In the genomic region with DNA sequence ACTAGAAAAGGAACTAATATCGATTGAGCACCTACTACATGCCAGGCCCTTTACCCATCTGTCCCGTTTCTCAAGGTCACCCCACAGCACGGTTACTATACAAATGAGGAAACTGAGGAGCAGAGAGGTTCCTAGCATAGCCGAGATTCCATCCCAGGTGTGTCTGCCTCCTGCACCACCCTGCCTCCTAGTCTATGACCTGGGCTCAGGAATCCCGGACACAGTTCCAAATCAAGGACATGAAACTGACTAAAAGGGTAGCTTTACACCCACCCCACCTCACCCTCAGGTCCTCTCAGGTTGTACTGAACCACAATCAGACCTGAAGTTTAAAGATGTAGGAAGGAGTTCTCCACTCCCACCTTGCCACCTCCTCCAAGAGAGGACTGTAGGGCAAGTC, we compare ENCODE assay signal across 2 cellular contexts.
TF ChIP-seq lines count a peak whose summit lies in the region.

No MANE protein-coding gene starts in this region.

TF ChIP-seq in A549, 52 proteins besides CTCF, POLR2A, EP300 and RAD21:
- no peak for TF ChIP-seq EHMT2 (IDR thresholded peaks at IDR 0.05; ENCODE audit: low read depth)
- TF ChIP-seq ESRRA (IDR thresholded peaks at IDR 0.05; ENCODE audit: borderline replicate concordance, low read length): no peak
- TF ChIP-seq NPAS2 (CRISPR knock-in tag; IDR thresholded peaks at IDR 0.05; ENCODE audit: borderline replicate concordance): no peak
- no peak for TF ChIP-seq BHLHE40 (IDR thresholded peaks at IDR 0.05; ENCODE audit: low read depth, low read length)
- no peak for TF ChIP-seq NR3C1 (IDR thresholded peaks at IDR 0.05)
- TF ChIP-seq HOXB5 (CRISPR knock-in tag; IDR thresholded peaks at IDR 0.05): no peak
- TF ChIP-seq RFX5 (IDR thresholded peaks at IDR 0.05): no peak
- TF ChIP-seq, protein P1, sequence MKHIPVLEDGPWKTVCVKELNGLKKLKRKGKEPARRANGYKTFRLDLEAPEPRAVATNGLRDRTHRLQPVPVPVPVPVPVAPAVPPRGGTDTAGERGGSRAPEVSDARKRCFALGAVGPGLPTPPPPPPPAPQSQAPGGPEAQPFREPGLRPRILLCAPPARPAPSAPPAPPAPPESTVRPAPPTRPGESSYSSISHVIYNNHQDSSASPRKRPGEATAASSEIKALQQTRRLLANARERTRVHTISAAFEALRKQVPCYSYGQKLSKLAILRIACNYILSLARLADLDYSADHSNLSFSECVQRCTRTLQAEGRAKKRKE (CRISPR knock-in tag; IDR thresholded peaks at IDR 0.05; ENCODE audit: low read depth): no peak
- TF ChIP-seq FOSL2 (IDR thresholded peaks at IDR 0.05): no peak
- TF ChIP-seq FOSL2 (CRISPR knock-in tag; IDR thresholded peaks at IDR 0.05): no peak
- no peak for TF ChIP-seq RNF2 (IDR thresholded peaks at IDR 0.05; ENCODE audit: borderline replicate concordance, low read depth)
- no peak for TF ChIP-seq ZFP36 (IDR thresholded peaks at IDR 0.05; ENCODE audit: borderline replicate concordance, partially characterized antibody)
- TF ChIP-seq SREBF2 (IDR thresholded peaks at IDR 0.05): no peak
- TF ChIP-seq, protein P2, sequence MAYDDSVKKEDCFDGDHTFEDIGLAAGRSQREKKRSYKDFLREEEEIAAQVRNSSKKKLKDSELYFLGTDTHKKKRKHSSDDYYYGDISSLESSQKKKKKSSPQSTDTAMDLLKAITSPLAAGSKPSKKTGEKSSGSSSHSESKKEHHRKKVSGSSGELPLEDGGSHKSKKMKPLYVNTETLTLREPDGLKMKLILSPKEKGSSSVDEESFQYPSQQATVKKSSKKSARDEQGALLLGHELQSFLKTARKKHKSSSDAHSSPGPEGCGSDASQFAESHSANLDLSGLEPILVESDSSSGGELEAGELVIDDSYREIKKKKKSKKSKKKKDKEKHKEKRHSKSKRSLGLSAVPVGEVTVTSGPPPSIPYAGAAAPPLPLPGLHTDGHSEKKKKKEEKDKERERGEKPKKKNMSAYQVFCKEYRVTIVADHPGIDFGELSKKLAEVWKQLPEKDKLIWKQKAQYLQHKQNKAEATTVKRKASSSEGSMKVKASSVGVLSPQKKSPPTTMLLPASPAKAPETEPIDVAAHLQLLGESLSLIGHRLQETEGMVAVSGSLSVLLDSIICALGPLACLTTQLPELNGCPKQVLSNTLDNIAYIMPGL (CRISPR knock-in tag; IDR thresholded peaks at IDR 0.05; ENCODE audit: borderline replicate concordance): no peak
- no peak for TF ChIP-seq CHD4 (IDR thresholded peaks at IDR 0.05; ENCODE audit: borderline replicate concordance)
- TF ChIP-seq RCOR1 (IDR thresholded peaks at IDR 0.05; ENCODE audit: low read depth, low read length): no peak
- TF ChIP-seq, protein P3, sequence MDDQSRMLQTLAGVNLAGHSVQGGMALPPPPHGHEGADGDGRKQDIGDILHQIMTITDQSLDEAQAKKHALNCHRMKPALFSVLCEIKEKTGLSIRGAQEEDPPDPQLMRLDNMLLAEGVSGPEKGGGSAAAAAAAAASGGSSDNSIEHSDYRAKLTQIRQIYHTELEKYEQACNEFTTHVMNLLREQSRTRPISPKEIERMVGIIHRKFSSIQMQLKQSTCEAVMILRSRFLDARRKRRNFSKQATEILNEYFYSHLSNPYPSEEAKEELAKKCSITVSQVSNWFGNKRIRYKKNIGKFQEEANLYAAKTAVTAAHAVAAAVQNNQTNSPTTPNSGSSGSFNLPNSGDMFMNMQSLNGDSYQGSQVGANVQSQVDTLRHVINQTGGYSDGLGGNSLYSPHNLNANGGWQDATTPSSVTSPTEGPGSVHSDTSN (IDR thresholded peaks at IDR 0.05): no peak
- TF ChIP-seq MAZ (IDR thresholded peaks at IDR 0.05; ENCODE audit: borderline replicate concordance, low read depth, low read length): no peak
- no peak for TF ChIP-seq KDM5A (IDR thresholded peaks at IDR 0.05)
- TF ChIP-seq MYC (IDR thresholded peaks at IDR 0.05; ENCODE audit: borderline replicate concordance, low read length): no peak
- no peak for TF ChIP-seq FOXS1 (CRISPR knock-in tag; IDR thresholded peaks at IDR 0.05)

TF ChIP-seq in IMR-90, 13 proteins besides CTCF, POLR2A, EP300 and RAD21:
- TF ChIP-seq RCOR1 (IDR thresholded peaks at IDR 0.05; ENCODE audit: insufficient replicate concordance, low read length) (no peak), MAFK (IDR thresholded peaks at IDR 0.05; ENCODE audit: low read depth, low read length) (no peak), NFE2L2 (IDR thresholded peaks at IDR 0.05; ENCODE audit: low read depth, low read length) (no peak), SMC3 (IDR thresholded peaks at IDR 0.05; ENCODE audit: low read depth, low read length) (no peak), CHD1 (IDR thresholded peaks at IDR 0.05; ENCODE audit: low read depth, low read length) (no peak), FOS (IDR thresholded peaks at IDR 0.05; ENCODE audit: low read depth, low read length) (no peak), MAZ (IDR thresholded peaks at IDR 0.05; ENCODE audit: borderline replicate concordance, low read depth, low read length) (no peak), CEBPB (IDR thresholded peaks at IDR 0.05; ENCODE audit: low read depth, low read length) (no peak), BHLHE40 (IDR thresholded peaks at IDR 0.05; ENCODE audit: low read depth, low read length) (no peak), MXI1 (IDR thresholded peaks at IDR 0.05; ENCODE audit: borderline replicate concordance, low read depth, low read length) (no peak), RFX5 (IDR thresholded peaks at IDR 0.05; ENCODE audit: low read depth, low read length) (no peak)
- TF ChIP-seq, protein P4, sequence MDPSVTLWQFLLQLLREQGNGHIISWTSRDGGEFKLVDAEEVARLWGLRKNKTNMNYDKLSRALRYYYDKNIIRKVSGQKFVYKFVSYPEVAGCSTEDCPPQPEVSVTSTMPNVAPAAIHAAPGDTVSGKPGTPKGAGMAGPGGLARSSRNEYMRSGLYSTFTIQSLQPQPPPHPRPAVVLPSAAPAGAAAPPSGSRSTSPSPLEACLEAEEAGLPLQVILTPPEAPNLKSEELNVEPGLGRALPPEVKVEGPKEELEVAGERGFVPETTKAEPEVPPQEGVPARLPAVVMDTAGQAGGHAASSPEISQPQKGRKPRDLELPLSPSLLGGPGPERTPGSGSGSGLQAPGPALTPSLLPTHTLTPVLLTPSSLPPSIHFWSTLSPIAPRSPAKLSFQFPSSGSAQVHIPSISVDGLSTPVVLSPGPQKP (IDR thresholded peaks at IDR 0.05; ENCODE audit: borderline replicate concordance, low read depth, low read length): no peak
- TF ChIP-seq, protein P5, sequence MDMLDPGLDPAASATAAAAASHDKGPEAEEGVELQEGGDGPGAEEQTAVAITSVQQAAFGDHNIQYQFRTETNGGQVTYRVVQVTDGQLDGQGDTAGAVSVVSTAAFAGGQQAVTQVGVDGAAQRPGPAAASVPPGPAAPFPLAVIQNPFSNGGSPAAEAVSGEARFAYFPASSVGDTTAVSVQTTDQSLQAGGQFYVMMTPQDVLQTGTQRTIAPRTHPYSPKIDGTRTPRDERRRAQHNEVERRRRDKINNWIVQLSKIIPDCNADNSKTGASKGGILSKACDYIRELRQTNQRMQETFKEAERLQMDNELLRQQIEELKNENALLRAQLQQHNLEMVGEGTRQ (IDR thresholded peaks at IDR 0.05; ENCODE audit: low read depth, low read length): no peak
